In genomic region chr6:139126255-139126654, GRCh38 we compare ENCODE assay signal across 9 cellular contexts. TPM values are rescaled to one million over a fixed set of nuclear protein-coding genes. Genes with fewer than 3 reads are reported as not detected.
DNase-seq lines count a peak whose midpoint lies in the region; ATAC-seq and TF ChIP-seq lines count a peak whose summit lies in the region.
"Had no signal": no experiment of that assay in that cellular context is flagged by ENCODE, and none has a peak within 500 bp of the region (broad histone marks: within the 10 kb centered on the region; RNA-seq: fewer than 3 reads in every experiment).

No MANE protein-coding gene starts in this region.

- ATAC-seq in heart left ventricle, result peak in 3 of 4 donors; percentile 22 to 77 (median 45)
- ATAC-seq in upper lobe of left lung (ENCODE audit: low FRiP score in 2 of 2), result peak in 1 of 2 donors; percentile 90
- no peak for ATAC-seq in HG03196 (IDR thresholded peaks at IDR 0.05; ENCODE audit: unreplicated experiment)
- no peak for ATAC-seq in HG03175 (IDR thresholded peaks at IDR 0.05; ENCODE audit: unreplicated experiment)
- no peak for ATAC-seq in HG02763 (IDR thresholded peaks at IDR 0.05; ENCODE audit: unreplicated experiment)

- DNase-seq in heart left ventricle (no peak), left ventricle myocardium inferior (no peak), foreskin melanocyte (peak; percentile 51), upper lobe of left lung (no peak)
- peak; percentile 40 for DNase-seq in activated CD4-positive, alpha-beta T cell treated with anti-CD3 and anti-CD28 coated beads for 48 hours
- DNase-seq: head of caudate nucleus had no signal

- TF ChIP-seq POLR2A in heart left ventricle (IDR thresholded peaks at IDR 0.05), result no peak
- no peak for TF ChIP-seq POLR2A in upper lobe of left lung (IDR thresholded peaks at IDR 0.05)

- no peaks in the 10 kb centered on the region for H3K27me3 ChIP-seq in heart left ventricle
- no peaks in the 10 kb centered on the region for H3K27me3 ChIP-seq in left ventricle myocardium inferior (ENCODE audit: low read depth)
- H3K27me3 ChIP-seq in upper lobe of left lung, result no peaks in the 10 kb centered on the region

- H3K27ac ChIP-seq in heart left ventricle (peak overlapping the region in 1 of 12 donors; percentile 73), left ventricle myocardium inferior (replicated peaks) (no peak overlapping the region), upper lobe of left lung (peak overlapping the region in 3 of 4 donors; percentile 50 to 65 (median 64))

- no peak overlapping the region for H3K4me3 ChIP-seq in heart left ventricle
- H3K4me3 ChIP-seq in left ventricle myocardium inferior, result no peak overlapping the region
- H3K4me3 ChIP-seq in upper lobe of left lung, result no peak overlapping the region

- WGBS in heart left ventricle, 4 donors, result 81 to 87% (median 86%) methylated on average over 3 of the region's 3 CpGs
- WGBS in upper lobe of left lung, 2 donors, result 56 to 76% methylated on average over 3 of the region's 3 CpGs

- H3K4me1 ChIP-seq in heart left ventricle (peaks cover 0 to 28% (median 4%) of the 10 kb centered on the region in 12 donors), left ventricle myocardium inferior (peaks cover 4% of the 10 kb centered on the region), upper lobe of left lung (peaks cover 9 to 14% (median 13%) of the 10 kb centered on the region in 4 donors)

- no peaks in the 10 kb centered on the region for H3K9me3 ChIP-seq in heart left ventricle
- H3K9me3 ChIP-seq in left ventricle myocardium inferior (replicated peaks), result no peaks in the 10 kb centered on the region
- H3K9me3 ChIP-seq in upper lobe of left lung, result no peaks in the 10 kb centered on the region

- no peak for TF ChIP-seq EP300 in upper lobe of left lung (IDR thresholded peaks at IDR 0.05)

- intact Hi-C loops in heart left ventricle (cut with DNase I), result loop anchor here in 5 of 10 donors (5.0 to 10.0 kb wide), 4 partner anchors 91 to 236 kb away; no protein-coding TSS in a partner anchor
- intact Hi-C loops in left ventricle myocardium inferior (cut with micrococcal nuclease), result no loop called here

- no peaks in the 10 kb centered on the region for H3K36me3 ChIP-seq in heart left ventricle
- no peaks in the 10 kb centered on the region for H3K36me3 ChIP-seq in left ventricle myocardium inferior
- H3K36me3 ChIP-seq in upper lobe of left lung, result no peaks in the 10 kb centered on the region

- TF ChIP-seq CTCF in heart left ventricle (IDR thresholded peaks at IDR 0.05) (no peak), left ventricle myocardium inferior (IDR thresholded peaks at IDR 0.05; ENCODE audit: borderline replicate concordance) (no peak), upper lobe of left lung (IDR thresholded peaks at IDR 0.05) (no peak)

RNA-seq across cellular contexts. Expression of gene HECA, which starts 8.6 kb away (rescaled TPM):
- 10 to 100 TPM; 38.2 to 67.0 (median 48.3) TPM for total RNA-seq in heart left ventricle
- polyA plus RNA-seq in heart left ventricle, result 10 to 100 TPM; 16.5 to 22.2 TPM
- 46.0 TPM for total RNA-seq in left ventricle myocardium inferior
- total RNA-seq in upper lobe of left lung, result 10 to 100 TPM; 34.4 to 57.6 (median 41.2) TPM

Comparison
In these comparisons a context has a peak if more than half of its experiments do, and no peak if none do; other contexts are left out.
1. ATAC-seq: peak in heart left ventricle (3 of 4); none in HG03196 (single experiment), HG03175 (single experiment) and HG02763 (single experiment).
2. DNase-seq: peak in activated CD4-positive, alpha-beta T cell treated with anti-CD3 and anti-CD28 coated beads for 48 hours (single experiment) and foreskin melanocyte (single experiment); none in heart left ventricle (0 of 5), left ventricle myocardium inferior (single experiment) and upper lobe of left lung (0 of 2).